In the genomic region with DNA sequence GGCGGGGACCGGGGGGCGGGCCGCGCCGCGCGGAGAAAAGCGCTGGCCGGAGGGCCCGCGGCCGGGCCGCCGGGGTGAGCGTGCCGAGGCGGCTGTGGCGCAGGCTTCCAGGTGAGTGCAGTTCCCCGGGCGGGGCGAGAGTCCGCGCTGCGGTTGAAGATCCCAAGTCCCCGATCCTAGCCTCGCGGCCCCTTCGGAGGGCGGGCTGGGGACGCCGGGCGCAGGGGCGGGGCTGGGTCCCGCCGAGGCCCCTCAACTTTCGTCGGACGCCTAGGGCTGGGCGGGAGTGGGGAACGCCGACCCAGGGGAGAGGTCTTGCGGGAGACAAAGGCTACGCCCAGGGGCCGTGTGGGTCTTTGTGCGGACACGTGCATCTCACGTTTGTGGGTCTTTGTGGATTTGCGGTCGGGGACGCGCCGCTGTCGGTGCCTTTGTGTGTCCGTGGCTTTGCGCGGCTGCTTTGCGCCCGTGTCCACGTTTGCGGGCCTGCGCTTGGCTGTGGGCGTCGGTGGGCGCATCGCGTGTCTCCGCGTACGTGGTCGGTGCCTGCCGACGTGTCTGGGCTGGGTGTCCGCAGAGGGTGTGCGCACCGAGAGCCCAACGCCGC, we compare ENCODE assay signal across 1 cellular context.
TF ChIP-seq lines count a peak whose summit lies in the region.

A gene with protein sequence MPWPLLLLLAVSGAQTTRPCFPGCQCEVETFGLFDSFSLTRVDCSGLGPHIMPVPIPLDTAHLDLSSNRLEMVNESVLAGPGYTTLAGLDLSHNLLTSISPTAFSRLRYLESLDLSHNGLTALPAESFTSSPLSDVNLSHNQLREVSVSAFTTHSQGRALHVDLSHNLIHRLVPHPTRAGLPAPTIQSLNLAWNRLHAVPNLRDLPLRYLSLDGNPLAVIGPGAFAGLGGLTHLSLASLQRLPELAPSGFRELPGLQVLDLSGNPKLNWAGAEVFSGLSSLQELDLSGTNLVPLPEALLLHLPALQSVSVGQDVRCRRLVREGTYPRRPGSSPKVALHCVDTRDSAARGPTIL (plus strand): TSS at position 63 of the 607 bp plus-strand sequence. CDS start 12,261 bp downstream, outside the sequence.

TF ChIP-seq in HepG2, 621 proteins besides CTCF, POLR2A, EP300 and RAD21 (continued from another document and continues in another):
- TF ChIP-seq RFX3 (CRISPR knock-in tag; IDR thresholded peaks at IDR 0.05): no peak
- no peak for TF ChIP-seq BRCA1 (CRISPR knock-in tag; IDR thresholded peaks at IDR 0.05)
- TF ChIP-seq CHD4 (IDR thresholded peaks at IDR 0.05; ENCODE audit: borderline replicate concordance, low read length): no peak
- TF ChIP-seq ZFP36L2 (CRISPR knock-in tag; IDR thresholded peaks at IDR 0.05): no peak
- TF ChIP-seq TMF1 (CRISPR knock-in tag; IDR thresholded peaks at IDR 0.05; ENCODE audit: low read depth): no peak; the same call in 1 of the 2 replicates
- TF ChIP-seq, protein P1, sequence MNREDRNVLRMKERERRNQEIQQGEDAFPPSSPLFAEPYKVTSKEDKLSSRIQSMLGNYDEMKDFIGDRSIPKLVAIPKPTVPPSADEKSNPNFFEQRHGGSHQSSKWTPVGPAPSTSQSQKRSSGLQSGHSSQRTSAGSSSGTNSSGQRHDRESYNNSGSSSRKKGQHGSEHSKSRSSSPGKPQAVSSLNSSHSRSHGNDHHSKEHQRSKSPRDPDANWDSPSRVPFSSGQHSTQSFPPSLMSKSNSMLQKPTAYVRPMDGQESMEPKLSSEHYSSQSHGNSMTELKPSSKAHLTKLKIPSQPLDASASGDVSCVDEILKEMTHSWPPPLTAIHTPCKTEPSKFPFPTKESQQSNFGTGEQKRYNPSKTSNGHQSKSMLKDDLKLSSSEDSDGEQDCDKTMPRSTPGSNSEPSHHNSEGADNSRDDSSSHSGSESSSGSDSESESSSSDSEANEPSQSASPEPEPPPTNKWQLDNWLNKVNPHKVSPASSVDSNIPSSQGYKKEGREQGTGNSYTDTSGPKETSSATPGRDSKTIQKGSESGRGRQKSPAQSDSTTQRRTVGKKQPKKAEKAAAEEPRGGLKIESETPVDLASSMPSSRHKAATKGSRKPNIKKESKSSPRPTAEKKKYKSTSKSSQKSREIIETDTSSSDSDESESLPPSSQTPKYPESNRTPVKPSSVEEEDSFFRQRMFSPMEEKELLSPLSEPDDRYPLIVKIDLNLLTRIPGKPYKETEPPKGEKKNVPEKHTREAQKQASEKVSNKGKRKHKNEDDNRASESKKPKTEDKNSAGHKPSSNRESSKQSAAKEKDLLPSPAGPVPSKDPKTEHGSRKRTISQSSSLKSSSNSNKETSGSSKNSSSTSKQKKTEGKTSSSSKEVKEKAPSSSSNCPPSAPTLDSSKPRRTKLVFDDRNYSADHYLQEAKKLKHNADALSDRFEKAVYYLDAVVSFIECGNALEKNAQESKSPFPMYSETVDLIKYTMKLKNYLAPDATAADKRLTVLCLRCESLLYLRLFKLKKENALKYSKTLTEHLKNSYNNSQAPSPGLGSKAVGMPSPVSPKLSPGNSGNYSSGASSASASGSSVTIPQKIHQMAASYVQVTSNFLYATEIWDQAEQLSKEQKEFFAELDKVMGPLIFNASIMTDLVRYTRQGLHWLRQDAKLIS (CRISPR knock-in tag; IDR thresholded peaks at IDR 0.05): 0 out of 2 replicates have a peak, but pooled peaks have one; percentile 18
- no peak for TF ChIP-seq SP140L (CRISPR knock-in tag; IDR thresholded peaks at IDR 0.05; ENCODE audit: borderline replicate concordance)
- no peak for TF ChIP-seq NR2C2 (CRISPR knock-in tag; IDR thresholded peaks at IDR 0.05; ENCODE audit: borderline replicate concordance)
- TF ChIP-seq, protein P2, sequence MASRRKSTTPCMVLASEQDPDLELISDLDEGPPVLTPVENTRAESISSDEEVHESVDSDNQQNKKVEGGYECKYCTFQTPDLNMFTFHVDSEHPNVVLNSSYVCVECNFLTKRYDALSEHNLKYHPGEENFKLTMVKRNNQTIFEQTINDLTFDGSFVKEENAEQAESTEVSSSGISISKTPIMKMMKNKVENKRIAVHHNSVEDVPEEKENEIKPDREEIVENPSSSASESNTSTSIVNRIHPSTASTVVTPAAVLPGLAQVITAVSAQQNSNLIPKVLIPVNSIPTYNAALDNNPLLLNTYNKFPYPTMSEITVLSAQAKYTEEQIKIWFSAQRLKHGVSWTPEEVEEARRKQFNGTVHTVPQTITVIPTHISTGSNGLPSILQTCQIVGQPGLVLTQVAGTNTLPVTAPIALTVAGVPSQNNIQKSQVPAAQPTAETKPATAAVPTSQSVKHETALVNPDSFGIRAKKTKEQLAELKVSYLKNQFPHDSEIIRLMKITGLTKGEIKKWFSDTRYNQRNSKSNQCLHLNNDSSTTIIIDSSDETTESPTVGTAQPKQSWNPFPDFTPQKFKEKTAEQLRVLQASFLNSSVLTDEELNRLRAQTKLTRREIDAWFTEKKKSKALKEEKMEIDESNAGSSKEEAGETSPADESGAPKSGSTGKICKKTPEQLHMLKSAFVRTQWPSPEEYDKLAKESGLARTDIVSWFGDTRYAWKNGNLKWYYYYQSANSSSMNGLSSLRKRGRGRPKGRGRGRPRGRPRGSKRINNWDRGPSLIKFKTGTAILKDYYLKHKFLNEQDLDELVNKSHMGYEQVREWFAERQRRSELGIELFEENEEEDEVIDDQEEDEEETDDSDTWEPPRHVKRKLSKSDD (CRISPR knock-in tag; IDR thresholded peaks at IDR 0.05; ENCODE audit: low read depth): no peak
- TF ChIP-seq ZNF225 (CRISPR knock-in tag; IDR thresholded peaks at IDR 0.05): 0 out of 2 replicates have a peak, but pooled peaks have one; percentile 13
- TF ChIP-seq, protein P3, sequence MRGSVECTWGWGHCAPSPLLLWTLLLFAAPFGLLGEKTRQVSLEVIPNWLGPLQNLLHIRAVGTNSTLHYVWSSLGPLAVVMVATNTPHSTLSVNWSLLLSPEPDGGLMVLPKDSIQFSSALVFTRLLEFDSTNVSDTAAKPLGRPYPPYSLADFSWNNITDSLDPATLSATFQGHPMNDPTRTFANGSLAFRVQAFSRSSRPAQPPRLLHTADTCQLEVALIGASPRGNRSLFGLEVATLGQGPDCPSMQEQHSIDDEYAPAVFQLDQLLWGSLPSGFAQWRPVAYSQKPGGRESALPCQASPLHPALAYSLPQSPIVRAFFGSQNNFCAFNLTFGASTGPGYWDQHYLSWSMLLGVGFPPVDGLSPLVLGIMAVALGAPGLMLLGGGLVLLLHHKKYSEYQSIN (CRISPR knock-in tag; IDR thresholded peaks at IDR 0.05; ENCODE audit: borderline replicate concordance): no peak
- TF ChIP-seq, protein P4, sequence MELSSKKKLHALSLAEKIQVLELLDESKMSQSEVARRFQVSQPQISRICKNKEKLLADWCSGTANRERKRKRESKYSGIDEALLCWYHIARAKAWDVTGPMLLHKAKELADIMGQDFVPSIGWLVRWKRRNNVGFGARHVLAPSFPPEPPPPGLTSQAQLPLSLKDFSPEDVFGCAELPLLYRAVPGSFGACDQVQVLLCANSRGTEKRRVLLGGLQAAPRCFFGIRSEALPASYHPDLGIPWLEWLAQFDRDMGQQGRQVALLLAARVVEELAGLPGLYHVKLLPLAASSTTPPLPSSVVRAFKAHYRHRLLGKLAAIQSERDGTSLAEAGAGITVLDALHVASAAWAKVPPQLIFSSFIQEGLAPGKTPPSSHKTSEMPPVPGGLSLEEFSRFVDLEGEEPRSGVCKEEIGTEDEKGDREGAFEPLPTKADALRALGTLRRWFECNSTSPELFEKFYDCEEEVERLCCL (CRISPR knock-in tag; IDR thresholded peaks at IDR 0.05; ENCODE audit: borderline replicate concordance): no peak
- no peak for TF ChIP-seq ERF (CRISPR knock-in tag; IDR thresholded peaks at IDR 0.05)
- no peak for TF ChIP-seq EED (CRISPR knock-in tag; IDR thresholded peaks at IDR 0.05)
- TF ChIP-seq, protein P5, sequence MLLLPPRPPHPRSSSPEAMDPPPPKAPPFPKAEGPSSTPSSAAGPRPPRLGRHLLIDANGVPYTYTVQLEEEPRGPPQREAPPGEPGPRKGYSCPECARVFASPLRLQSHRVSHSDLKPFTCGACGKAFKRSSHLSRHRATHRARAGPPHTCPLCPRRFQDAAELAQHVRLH (CRISPR knock-in tag; IDR thresholded peaks at IDR 0.05; ENCODE audit: borderline replicate concordance, low read depth): no peak
- 0 out of 2 replicates have a peak, but pooled peaks have one; percentile 37 for TF ChIP-seq KDM4B (CRISPR knock-in tag; IDR thresholded peaks at IDR 0.05)
- TF ChIP-seq, protein P6, sequence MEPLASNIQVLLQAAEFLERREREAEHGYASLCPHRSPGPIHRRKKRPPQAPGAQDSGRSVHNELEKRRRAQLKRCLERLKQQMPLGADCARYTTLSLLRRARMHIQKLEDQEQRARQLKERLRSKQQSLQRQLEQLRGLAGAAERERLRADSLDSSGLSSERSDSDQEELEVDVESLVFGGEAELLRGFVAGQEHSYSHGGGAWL (CRISPR knock-in tag; IDR thresholded peaks at IDR 0.05): no peak
- no peak; the same call in 1 of the 2 replicates for TF ChIP-seq POLR2AphosphoS5 (IDR thresholded peaks at IDR 0.05; ENCODE audit: low read depth, low read length)
- TF ChIP-seq, protein P7, sequence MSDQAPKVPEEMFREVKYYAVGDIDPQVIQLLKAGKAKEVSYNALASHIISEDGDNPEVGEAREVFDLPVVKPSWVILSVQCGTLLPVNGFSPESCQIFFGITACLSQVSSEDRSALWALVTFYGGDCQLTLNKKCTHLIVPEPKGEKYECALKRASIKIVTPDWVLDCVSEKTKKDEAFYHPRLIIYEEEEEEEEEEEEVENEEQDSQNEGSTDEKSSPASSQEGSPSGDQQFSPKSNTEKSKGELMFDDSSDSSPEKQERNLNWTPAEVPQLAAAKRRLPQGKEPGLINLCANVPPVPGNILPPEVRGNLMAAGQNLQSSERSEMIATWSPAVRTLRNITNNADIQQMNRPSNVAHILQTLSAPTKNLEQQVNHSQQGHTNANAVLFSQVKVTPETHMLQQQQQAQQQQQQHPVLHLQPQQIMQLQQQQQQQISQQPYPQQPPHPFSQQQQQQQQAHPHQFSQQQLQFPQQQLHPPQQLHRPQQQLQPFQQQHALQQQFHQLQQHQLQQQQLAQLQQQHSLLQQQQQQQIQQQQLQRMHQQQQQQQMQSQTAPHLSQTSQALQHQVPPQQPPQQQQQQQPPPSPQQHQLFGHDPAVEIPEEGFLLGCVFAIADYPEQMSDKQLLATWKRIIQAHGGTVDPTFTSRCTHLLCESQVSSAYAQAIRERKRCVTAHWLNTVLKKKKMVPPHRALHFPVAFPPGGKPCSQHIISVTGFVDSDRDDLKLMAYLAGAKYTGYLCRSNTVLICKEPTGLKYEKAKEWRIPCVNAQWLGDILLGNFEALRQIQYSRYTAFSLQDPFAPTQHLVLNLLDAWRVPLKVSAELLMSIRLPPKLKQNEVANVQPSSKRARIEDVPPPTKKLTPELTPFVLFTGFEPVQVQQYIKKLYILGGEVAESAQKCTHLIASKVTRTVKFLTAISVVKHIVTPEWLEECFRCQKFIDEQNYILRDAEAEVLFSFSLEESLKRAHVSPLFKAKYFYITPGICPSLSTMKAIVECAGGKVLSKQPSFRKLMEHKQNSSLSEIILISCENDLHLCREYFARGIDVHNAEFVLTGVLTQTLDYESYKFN (CRISPR knock-in tag; conservative IDR thresholded peaks at IDR 0.05): no peak
- no peak for TF ChIP-seq ZNF382 (CRISPR knock-in tag; IDR thresholded peaks at IDR 0.05; ENCODE audit: borderline replicate concordance)
- TF ChIP-seq ZFP36 (IDR thresholded peaks at IDR 0.05; ENCODE audit: borderline replicate concordance, low read depth, low read length, partially characterized antibody): no peak
- TF ChIP-seq, protein P8, sequence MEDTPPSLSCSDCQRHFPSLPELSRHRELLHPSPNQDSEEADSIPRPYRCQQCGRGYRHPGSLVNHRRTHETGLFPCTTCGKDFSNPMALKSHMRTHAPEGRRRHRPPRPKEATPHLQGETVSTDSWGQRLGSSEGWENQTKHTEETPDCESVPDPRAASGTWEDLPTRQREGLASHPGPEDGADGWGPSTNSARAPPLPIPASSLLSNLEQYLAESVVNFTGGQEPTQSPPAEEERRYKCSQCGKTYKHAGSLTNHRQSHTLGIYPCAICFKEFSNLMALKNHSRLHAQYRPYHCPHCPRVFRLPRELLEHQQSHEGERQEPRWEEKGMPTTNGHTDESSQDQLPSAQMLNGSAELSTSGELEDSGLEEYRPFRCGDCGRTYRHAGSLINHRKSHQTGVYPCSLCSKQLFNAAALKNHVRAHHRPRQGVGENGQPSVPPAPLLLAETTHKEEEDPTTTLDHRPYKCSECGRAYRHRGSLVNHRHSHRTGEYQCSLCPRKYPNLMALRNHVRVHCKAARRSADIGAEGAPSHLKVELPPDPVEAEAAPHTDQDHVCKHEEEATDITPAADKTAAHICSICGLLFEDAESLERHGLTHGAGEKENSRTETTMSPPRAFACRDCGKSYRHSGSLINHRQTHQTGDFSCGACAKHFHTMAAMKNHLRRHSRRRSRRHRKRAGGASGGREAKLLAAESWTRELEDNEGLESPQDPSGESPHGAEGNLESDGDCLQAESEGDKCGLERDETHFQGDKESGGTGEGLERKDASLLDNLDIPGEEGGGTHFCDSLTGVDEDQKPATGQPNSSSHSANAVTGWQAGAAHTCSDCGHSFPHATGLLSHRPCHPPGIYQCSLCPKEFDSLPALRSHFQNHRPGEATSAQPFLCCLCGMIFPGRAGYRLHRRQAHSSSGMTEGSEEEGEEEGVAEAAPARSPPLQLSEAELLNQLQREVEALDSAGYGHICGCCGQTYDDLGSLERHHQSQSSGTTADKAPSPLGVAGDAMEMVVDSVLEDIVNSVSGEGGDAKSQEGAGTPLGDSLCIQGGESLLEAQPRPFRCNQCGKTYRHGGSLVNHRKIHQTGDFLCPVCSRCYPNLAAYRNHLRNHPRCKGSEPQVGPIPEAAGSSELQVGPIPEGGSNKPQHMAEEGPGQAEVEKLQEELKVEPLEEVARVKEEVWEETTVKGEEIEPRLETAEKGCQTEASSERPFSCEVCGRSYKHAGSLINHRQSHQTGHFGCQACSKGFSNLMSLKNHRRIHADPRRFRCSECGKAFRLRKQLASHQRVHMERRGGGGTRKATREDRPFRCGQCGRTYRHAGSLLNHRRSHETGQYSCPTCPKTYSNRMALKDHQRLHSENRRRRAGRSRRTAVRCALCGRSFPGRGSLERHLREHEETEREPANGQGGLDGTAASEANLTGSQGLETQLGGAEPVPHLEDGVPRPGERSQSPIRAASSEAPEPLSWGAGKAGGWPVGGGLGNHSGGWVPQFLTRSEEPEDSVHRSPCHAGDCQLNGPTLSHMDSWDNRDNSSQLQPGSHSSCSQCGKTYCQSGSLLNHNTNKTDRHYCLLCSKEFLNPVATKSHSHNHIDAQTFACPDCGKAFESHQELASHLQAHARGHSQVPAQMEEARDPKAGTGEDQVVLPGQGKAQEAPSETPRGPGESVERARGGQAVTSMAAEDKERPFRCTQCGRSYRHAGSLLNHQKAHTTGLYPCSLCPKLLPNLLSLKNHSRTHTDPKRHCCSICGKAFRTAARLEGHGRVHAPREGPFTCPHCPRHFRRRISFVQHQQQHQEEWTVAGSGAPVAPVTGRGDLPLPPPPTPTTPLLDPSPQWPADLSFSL (CRISPR knock-in tag; IDR thresholded peaks at IDR 0.05): peak; percentile 82; the same call in 1 of the 2 replicates
- TF ChIP-seq YEATS2 (CRISPR knock-in tag; IDR thresholded peaks at IDR 0.05; ENCODE audit: borderline replicate concordance): no peak
- TF ChIP-seq ZNF337 (CRISPR knock-in tag; IDR thresholded peaks at IDR 0.05; ENCODE audit: borderline replicate concordance, low read depth): no peak
- TF ChIP-seq, protein P9, sequence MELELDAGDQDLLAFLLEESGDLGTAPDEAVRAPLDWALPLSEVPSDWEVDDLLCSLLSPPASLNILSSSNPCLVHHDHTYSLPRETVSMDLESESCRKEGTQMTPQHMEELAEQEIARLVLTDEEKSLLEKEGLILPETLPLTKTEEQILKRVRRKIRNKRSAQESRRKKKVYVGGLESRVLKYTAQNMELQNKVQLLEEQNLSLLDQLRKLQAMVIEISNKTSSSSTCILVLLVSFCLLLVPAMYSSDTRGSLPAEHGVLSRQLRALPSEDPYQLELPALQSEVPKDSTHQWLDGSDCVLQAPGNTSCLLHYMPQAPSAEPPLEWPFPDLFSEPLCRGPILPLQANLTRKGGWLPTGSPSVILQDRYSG (CRISPR knock-in tag; IDR thresholded peaks at IDR 0.05): no peak
- no peak for TF ChIP-seq ARNT (IDR thresholded peaks at IDR 0.05)
- 0 out of 2 replicates have a peak, but pooled peaks have one; percentile 31 for TF ChIP-seq NR1H2 (CRISPR knock-in tag; IDR thresholded peaks at IDR 0.05; ENCODE audit: borderline replicate concordance, low read depth)
- TF ChIP-seq ZNF496 (CRISPR knock-in tag; IDR thresholded peaks at IDR 0.05; ENCODE audit: insufficient replicate concordance): no peak
- TF ChIP-seq ZNF614 (CRISPR knock-in tag; IDR thresholded peaks at IDR 0.05; ENCODE audit: borderline replicate concordance): no peak
